11 cellular contexts compared by ENCODE assay signal in genomic region chr1:92909321-92909720, GRCh38. TPM values are rescaled to one million over a fixed set of nuclear protein-coding genes. Genes with fewer than 3 reads are reported as not detected.
DNase-seq lines count a peak whose midpoint lies in the region; ATAC-seq and TF ChIP-seq lines count a peak whose summit lies in the region.
"Had no signal": no experiment of that assay in that cellular context is flagged by ENCODE, and none has a peak within 500 bp of the region (broad histone marks: within the 10 kb centered on the region; RNA-seq: fewer than 3 reads in every experiment).

No MANE protein-coding gene starts in this region.

- no peaks in the 10 kb centered on the region for H3K4me1 ChIP-seq in mucosa of descending colon (ENCODE audit: low read depth)
- no peaks in the 10 kb centered on the region for H3K4me1 ChIP-seq in effector memory CD4-positive, alpha-beta T cell (ENCODE audit: control insufficient read depth, insufficient read depth, low read length, poor library complexity, severe bottlenecking)

- no peak for TF ChIP-seq CTCF in mucosa of descending colon (IDR thresholded peaks at IDR 0.05)

- no peaks in the 10 kb centered on the region for H3K36me3 ChIP-seq in mucosa of descending colon (ENCODE audit: low read depth)
- no peaks in the 10 kb centered on the region for H3K36me3 ChIP-seq in effector memory CD4-positive, alpha-beta T cell (ENCODE audit: control insufficient read depth, insufficient read depth, low read length)

- in situ Hi-C loops in Caki2 (cut with HindIII; ENCODE audit: low pct_unique_long_range_greater_than_20kb, low sequenced_read_pairs) = no loop called here

- peak; percentile 10 for ATAC-seq in mucosa of descending colon
- no peak for ATAC-seq in HG02759 (IDR thresholded peaks at IDR 0.05; ENCODE audit: unreplicated experiment)

- H3K27me3 ChIP-seq in effector memory CD4-positive, alpha-beta T cell (replicated peaks; ENCODE audit: control insufficient read depth, insufficient read depth, low read length, poor library complexity, severe bottlenecking) = no peaks in the 10 kb centered on the region

- no peak overlapping the region for H3K27ac ChIP-seq in effector memory CD4-positive, alpha-beta T cell (ENCODE audit: insufficient read depth, low read length, poor library complexity, severe bottlenecking)

- no peak overlapping the region for H3K4me3 ChIP-seq in mucosa of descending colon
- H3K4me3 ChIP-seq in effector memory CD4-positive, alpha-beta T cell (ENCODE audit: insufficient read depth, low read depth, low read length, poor library complexity, severe bottlenecking) = no peak overlapping the region

- peak; percentile 38 for DNase-seq in Caki2 (ENCODE audit: low read depth)
- peak; percentile 99 for DNase-seq in LHCN-M2 (ENCODE audit: low read depth)
- DNase-seq in dedifferentiated amniotic fluid mesenchymal stem cell (ENCODE audit: extremely low spot score) = peak; percentile 22
- no peak for DNase-seq in mucosa of descending colon
- no peak for DNase-seq in effector memory CD4-positive, alpha-beta T cell
- no peak for DNase-seq in activated naive CD4-positive, alpha-beta T cell treated with anti-CD3 and anti-CD28 coated beads, Interleukin-2, amount 50 U/mL, for 16 hours
- DNase-seq in NCI-H82 (lab: John Stamatoyannopoulos, UW) = no peak
- DNase-seq: activated CD4-positive, alpha-beta T cell treated with anti-CD3 and anti-CD28 coated beads, Interleukin-2, amount 50 U/mL, for 1 hour; activated naive CD4-positive, alpha-beta T cell treated with Interleukin-2 at 50 U/mL for 16 hours; NCI-H345 had no signal

- no peaks in the 10 kb centered on the region for H3K9me3 ChIP-seq in mucosa of descending colon
- H3K9me3 ChIP-seq in effector memory CD4-positive, alpha-beta T cell (ENCODE audit: control insufficient read depth, low read length) = no peaks in the 10 kb centered on the region

- intact Hi-C loops in mucosa of descending colon (cut with DNase I, micrococcal nuclease) = no loop called here

RNA-seq across cellular contexts. Expression of gene DIPK1A, which starts 51.9 kb away (rescaled TPM):
- 8.6 TPM in 2 replicates for total RNA-seq in Caki2 (2014; rRNA removed; shearing (Covaris generic); ENCODE audit: low replicate concordance)
- total RNA-seq in LHCN-M2 (2014; rRNA removed) (13.1 and 15.8 TPM in 2 replicates), mucosa of descending colon (10 to 100 TPM in 2 of 3 donors, 1 to 10 TPM in 1; 7.6 to 20.4 (median 12.8) TPM)
- 8.1 TPM for polyA plus RNA-seq in LHCN-M2 (2012)

Comparison
In these comparisons a context has a peak if more than half of its experiments do, and no peak if none do; other contexts are left out.
1. DNase-seq: peak in Caki2 (single experiment), LHCN-M2 (single experiment) and dedifferentiated amniotic fluid mesenchymal stem cell (single experiment); none in mucosa of descending colon (0 of 3), effector memory CD4-positive, alpha-beta T cell (0 of 3), activated naive CD4-positive, alpha-beta T cell treated with anti-CD3 and anti-CD28 coated beads, Interleukin-2, amount 50 U/mL, for 16 hours (single experiment) and NCI-H82 (single experiment).